ENCODE assay signal across 19 cellular contexts in the genomic region with DNA sequence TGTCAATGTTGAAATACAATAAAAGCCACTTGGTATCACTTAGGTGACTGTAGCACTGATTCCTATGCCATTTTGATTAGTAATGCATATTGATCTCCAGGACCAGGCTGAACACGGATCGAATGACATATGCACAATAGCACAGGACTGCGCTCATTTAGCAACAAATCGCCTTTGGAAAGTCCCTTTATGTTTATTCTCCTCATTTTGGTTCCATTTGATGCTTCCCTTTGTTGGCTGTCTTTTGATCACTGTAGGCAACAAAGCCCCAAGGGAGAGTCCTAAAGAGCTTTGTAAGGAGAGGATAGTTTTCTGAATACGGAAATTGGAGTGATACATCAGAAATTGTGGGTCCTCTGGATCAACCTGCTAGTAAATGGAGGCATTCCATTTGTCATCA.
DNase-seq lines count a peak whose midpoint lies in the region; TF ChIP-seq lines count a peak whose summit lies in the region.
"Had no signal": no experiment of that assay in that cellular context is flagged by ENCODE, and none has a peak within 500 bp of the region (broad histone marks: within the 10 kb centered on the region; RNA-seq: fewer than 3 reads in every experiment).

No MANE protein-coding gene starts in this region.

- no peaks in the 10 kb centered on the region for H3K36me3 ChIP-seq in neural progenitor cell
- H3K36me3 ChIP-seq: BLaER1 had no signal

- DNase-seq in NCI-H748 (lab: John Stamatoyannopoulos, UW; ENCODE audit: unreplicated experiment) (peak; percentile 26), NCI-H748 treated with DMSO at 0.1 percent for 48 hours (lab: John Stamatoyannopoulos, UW) (no peak), NCI-H1930 (lab: John Stamatoyannopoulos, UW) (peak; percentile 39 to 55), neural progenitor cell (ENCODE audit: low spot score) (peak; percentile 33), ureter (ENCODE audit: low spot score) (no peak), ecto neural progenitor cell (ENCODE audit: low spot score) (no peak)
- DNase-seq in activated CD8-positive, alpha-beta memory T cell treated with anti-CD3 and anti-CD28 coated beads, Interleukin-2, amount 50 U/mL, for 48 hours: no peak
- DNase-seq: Calu3; CD4-positive, CD25-positive, alpha-beta regulatory T cell; CD8-positive, alpha-beta T cell; COR-L47; DMS53; DMS79 treated with DMSO at 0.1 percent for 48 hours; GM23248; H9 had no signal

- no peak overlapping the region for H3K4me2 ChIP-seq in neural progenitor cell
- H3K4me2 ChIP-seq: BLaER1 had no signal

- H3K4me3 ChIP-seq in neural progenitor cell: no peak overlapping the region
- H3K4me3 ChIP-seq: BLaER1, GM23248 had no signal

- no peak overlapping the region for H3K27ac ChIP-seq in neural progenitor cell
- H3K27ac ChIP-seq: 22Rv1, BLaER1, C4-2B, GM23248 had no signal

- no peaks in the 10 kb centered on the region for H3K9me3 ChIP-seq in neural progenitor cell (ENCODE audit: low read depth)
- H3K9me3 ChIP-seq: BLaER1 had no signal

- no peak for TF ChIP-seq CTCF in neural progenitor cell (IDR thresholded peaks at IDR 0.05)

- H4K20me1 ChIP-seq in neural progenitor cell (ENCODE audit: low read depth): no peaks in the 10 kb centered on the region
- H4K20me1 ChIP-seq: BLaER1 had no signal

- H3K9ac ChIP-seq in neural progenitor cell: no peak overlapping the region
- H3K9ac ChIP-seq: BLaER1, GM23248 had no signal

- H3K4me1 ChIP-seq in neural progenitor cell: peaks cover 8% of the 10 kb centered on the region
- H3K4me1 ChIP-seq: BLaER1 had no signal

- H3K9me3 Mint-ChIP-seq in neural progenitor cell: no peaks in the 10 kb centered on the region
- H3K9me3 Mint-ChIP-seq: H9 had no signal

- no peak overlapping the region for H3K4me3 Mint-ChIP-seq in neural progenitor cell
- H3K4me3 Mint-ChIP-seq: B cell; CD4-positive, CD25-positive, alpha-beta regulatory T cell; CD8-positive, alpha-beta T cell; H9 had no signal

- peaks cover 6% of the 10 kb centered on the region for H3K27me3 ChIP-seq in neural progenitor cell
- H3K27me3 ChIP-seq: BLaER1 had no signal

- H2AFZ ChIP-seq in neural progenitor cell (replicated peaks): no peak overlapping the region
- H2AFZ ChIP-seq: GM23248 had no signal

- H3K27ac Mint-ChIP-seq in neural progenitor cell: no peak overlapping the region
- H3K27ac Mint-ChIP-seq: B cell; CD4-positive, CD25-positive, alpha-beta regulatory T cell; CD8-positive, alpha-beta T cell; H9 had no signal

- no peaks in the 10 kb centered on the region for H3F3A ChIP-seq in neural progenitor cell (ENCODE audit: low read depth)

- no peaks in the 10 kb centered on the region for H3K36me3 Mint-ChIP-seq in neural progenitor cell
- H3K36me3 Mint-ChIP-seq: CD4-positive, CD25-positive, alpha-beta regulatory T cell; CD8-positive, alpha-beta T cell had no signal

- H3K27me3 Mint-ChIP-seq in neural progenitor cell (ENCODE audit: insufficient read depth, low read depth): peaks cover 3% of the 10 kb centered on the region
- H3K27me3 Mint-ChIP-seq: B cell; CD4-positive, CD25-positive, alpha-beta regulatory T cell had no signal

- H3K79me2 ChIP-seq in neural progenitor cell (ENCODE audit: low read depth): no peaks in the 10 kb centered on the region

- peaks cover 17% of the 10 kb centered on the region for H3K4me1 Mint-ChIP-seq in neural progenitor cell
- H3K4me1 Mint-ChIP-seq: B cell; CD4-positive, CD25-positive, alpha-beta regulatory T cell had no signal

Comparison
In these comparisons a context has a peak if more than half of its experiments do, and no peak if none do; other contexts are left out.
1. DNase-seq: peak in NCI-H748 (single experiment), NCI-H1930 (2 of 2) and neural progenitor cell (single experiment); none in NCI-H748 treated with DMSO at 0.1 percent for 48 hours (single experiment), activated CD8-positive, alpha-beta memory T cell treated with anti-CD3 and anti-CD28 coated beads, Interleukin-2, amount 50 U/mL, for 48 hours (single experiment), ureter (single experiment) and ecto neural progenitor cell (single experiment).